ENCODE assay signal across 9 cellular contexts in the genomic region with DNA sequence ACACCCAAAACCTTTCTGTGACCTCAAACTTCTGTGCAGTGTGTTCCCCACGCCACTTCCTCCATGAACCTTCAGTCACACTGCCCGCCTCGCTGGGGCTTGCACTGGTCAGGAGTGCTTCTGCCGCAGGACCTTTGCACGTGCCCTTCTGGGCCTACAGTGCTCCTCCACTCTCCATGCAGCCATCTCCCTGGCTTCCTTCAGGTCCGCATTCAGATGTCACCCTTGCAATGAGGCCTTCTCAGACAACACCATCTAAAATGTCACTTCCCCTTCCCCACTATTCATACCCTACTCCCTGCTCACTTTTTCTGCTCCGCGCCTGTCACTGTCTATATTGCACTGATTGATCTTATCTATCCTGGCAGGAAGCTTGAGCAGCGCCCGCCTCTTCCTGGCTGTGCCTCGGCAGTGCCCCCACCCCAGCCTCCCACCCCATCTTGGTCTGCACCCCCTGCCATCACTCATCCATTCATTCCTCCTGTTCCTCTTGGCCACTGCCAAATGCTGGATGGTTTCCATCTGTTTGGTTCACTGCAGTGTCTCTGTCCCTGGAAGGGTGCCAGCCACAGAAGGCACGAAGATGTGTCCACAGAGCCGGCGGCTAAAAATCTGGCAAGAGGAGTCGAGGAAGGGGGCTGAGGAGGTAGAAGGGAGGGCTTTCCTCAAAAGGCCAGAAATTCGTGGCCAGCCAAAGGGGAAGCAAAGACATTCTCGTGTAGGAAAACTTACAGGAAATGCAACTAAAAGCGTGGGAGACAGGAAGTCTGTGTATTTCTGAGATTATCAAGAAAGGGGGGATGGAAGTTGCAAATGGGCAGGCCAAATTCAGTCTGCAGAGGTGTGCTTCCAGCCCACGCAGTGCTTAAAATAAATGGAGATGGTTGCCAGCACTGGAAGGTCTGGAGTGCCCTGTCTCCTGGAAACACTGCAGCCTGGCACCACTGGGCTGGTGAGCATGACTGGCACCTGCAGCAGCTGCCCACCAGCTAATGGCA. TPM values are rescaled to one million over a fixed set of nuclear protein-coding genes. Genes with fewer than 3 reads are reported as not detected.
DNase-seq lines count a peak whose midpoint lies in the region; ATAC-seq and TF ChIP-seq lines count a peak whose summit lies in the region.
"Had no signal": no experiment of that assay in that cellular context is flagged by ENCODE, and none has a peak within 500 bp of the region (broad histone marks: within the 10 kb centered on the region; RNA-seq: fewer than 3 reads in every experiment).

No MANE protein-coding gene starts in this region.

- TF ChIP-seq CTCF in Loucy (conservative IDR thresholded peaks at IDR 0.05; ENCODE audit: low read length) (no peak), gastroesophageal sphincter (IDR thresholded peaks at IDR 0.05) (no peak)

- peaks cover 0 to 2% (median 0%) of the 10 kb centered on the region in 11 experiments; a peak in 2 of 22 replicates for H4K20me1 ChIP-seq in BLaER1 treated with 17β-estradiol and CSF1 and Interleukin-3, amounts not matched to agents 10 nM and 100 nM
- no peaks in the 10 kb centered on the region for H4K20me1 ChIP-seq in Loucy (ENCODE audit: insufficient read depth, low read length, poor library complexity, severe bottlenecking)

- no peaks in the 10 kb centered on the region for H3K27me3 ChIP-seq in BLaER1 treated with 17β-estradiol and CSF1 and Interleukin-3, amounts not matched to agents 10 nM and 100 nM
- H3K27me3 ChIP-seq in Loucy (ENCODE audit: insufficient read depth, low read length, poor library complexity, severe bottlenecking) = no peaks in the 10 kb centered on the region
- H3K27me3 ChIP-seq in gastroesophageal sphincter = no peaks in the 10 kb centered on the region
- H3K27me3 ChIP-seq: cardiac muscle cell had no signal

- peak overlapping the region; percentile 73 to 97 (median 88) for H3K4me2 ChIP-seq in BLaER1 treated with 17β-estradiol and CSF1 and Interleukin-3, amounts not matched to agents 10 nM and 100 nM
- H3K4me2 ChIP-seq in Loucy (ENCODE audit: low read depth, low read length, poor library complexity, severe bottlenecking) = peak overlapping the region; percentile 64

- no peaks in the 10 kb centered on the region; a peak in 1 of 22 replicates for H3K9me3 ChIP-seq in BLaER1 treated with 17β-estradiol and CSF1 and Interleukin-3, amounts not matched to agents 10 nM and 100 nM (replicated peaks in 1 of 11)
- no peaks in the 10 kb centered on the region for H3K9me3 ChIP-seq in Loucy (ENCODE audit: insufficient read depth, low read depth, low read length)
- no peaks in the 10 kb centered on the region for H3K9me3 ChIP-seq in gastroesophageal sphincter

- no peak for TF ChIP-seq EP300 in gastroesophageal sphincter (IDR thresholded peaks at IDR 0.05)

- H3K9me2 ChIP-seq in Loucy (replicated peaks; ENCODE audit: low read depth, low read length) = no peaks in the 10 kb centered on the region

- 47 to 58% methylated on average over 5 to 15 of the region's 19 CpGs for WGBS in gastroesophageal sphincter (ENCODE audit: low coverage in 1 of 2), 2 donors

- ATAC-seq in gastroesophageal sphincter (peak; percentile 23), esophagus mucosa (no peak)

- peak overlapping the region in 5 of 11 experiments; percentile 29 to 56 (median 41); a peak in 6 of 22 replicates for H3K27ac ChIP-seq in BLaER1 treated with 17β-estradiol and CSF1 and Interleukin-3, amounts not matched to agents 10 nM and 100 nM
- H3K27ac ChIP-seq in gastroesophageal sphincter = peak overlapping the region in 3 of 4 donors; percentile 3 to 48 (median 42)
- H3K27ac ChIP-seq: cardiac muscle cell had no signal

- TF ChIP-seq POLR2A in gastroesophageal sphincter (IDR thresholded peaks at IDR 0.05) = no peak

- peaks cover 79% of the 10 kb centered on the region for H3K79me2 ChIP-seq in Loucy (ENCODE audit: insufficient read depth, low read length)

- H3K9ac ChIP-seq in BLaER1 treated with 17β-estradiol and CSF1 and Interleukin-3, amounts not matched to agents 10 nM and 100 nM = peak overlapping the region in 1 of 11 experiments; percentile 25; a peak in 2 of 22 replicates
- H3K9ac ChIP-seq in Loucy (ENCODE audit: low read depth, low read length, poor library complexity, severe bottlenecking) = peak overlapping the region; percentile 14

- no peaks in the 10 kb centered on the region for H3K36me3 ChIP-seq in BLaER1 treated with 17β-estradiol and CSF1 and Interleukin-3, amounts not matched to agents 10 nM and 100 nM
- H3K36me3 ChIP-seq in Loucy (ENCODE audit: insufficient read depth, low read length) (no peaks in the 10 kb centered on the region), gastroesophageal sphincter (no peaks in the 10 kb centered on the region)
- H3K36me3 ChIP-seq: cardiac muscle cell had no signal

- H3K4me1 ChIP-seq in BLaER1 treated with 17β-estradiol and CSF1 and Interleukin-3, amounts not matched to agents 10 nM and 100 nM = peaks cover 43 to 57% (median 54%) of the 10 kb centered on the region in 10 experiments
- H3K4me1 ChIP-seq in Loucy (ENCODE audit: insufficient read depth, low read length, poor library complexity, severe bottlenecking) (peaks cover 33% of the 10 kb centered on the region), gastroesophageal sphincter (peaks cover 4 to 51% (median 17%) of the 10 kb centered on the region in 3 donors)

- peak; percentile 18 for DNase-seq in activated effector memory CD4-positive, alpha-beta T cell treated with Interleukin-2 at 50 U/mL for 16 hours
- peak; percentile 77 for DNase-seq in pulmonary artery endothelial cell (ENCODE audit: low read depth, low spot score)
- no peak for DNase-seq in NCI-H2107 treated with DMSO at 0.1 percent for 48 hours (lab: John Stamatoyannopoulos, UW; ENCODE audit: unreplicated experiment)
- no peak for DNase-seq in T1000 (lab: John Stamatoyannopoulos, UW)

- H2AFZ ChIP-seq in Loucy (ENCODE audit: low read length) = no peak overlapping the region

- H3F3A ChIP-seq in Loucy (ENCODE audit: low read depth) = no peaks in the 10 kb centered on the region

- no peak overlapping the region for H3K4me3 ChIP-seq in BLaER1 treated with 17β-estradiol and CSF1 and Interleukin-3, amounts not matched to agents 10 nM and 100 nM
- H3K4me3 ChIP-seq in Loucy (ENCODE audit: low read length, poor library complexity, severe bottlenecking) = peak overlapping the region; percentile 40
- H3K4me3 ChIP-seq in gastroesophageal sphincter = no peak overlapping the region
- H3K4me3 ChIP-seq: cardiac muscle cell had no signal

RNA-seq across cellular contexts. Expression of gene SYNJ2, which starts 27.5 kb away (rescaled TPM):
- total RNA-seq in gastroesophageal sphincter = 10 to 100 TPM; 19.9 to 27.9 (median 21.6) TPM
- total RNA-seq in pulmonary artery endothelial cell = 60.3 and 62.3 TPM in 2 replicates
- 12.9 TPM for total RNA-seq in esophagus mucosa

Comparison
In these comparisons a context has a peak if more than half of its experiments do, and no peak if none do; other contexts are left out.
1. DNase-seq: peak in activated effector memory CD4-positive, alpha-beta T cell treated with Interleukin-2 at 50 U/mL for 16 hours (single experiment) and pulmonary artery endothelial cell (single experiment); none in NCI-H2107 treated with DMSO at 0.1 percent for 48 hours (single experiment) and T1000 (single experiment).